ENCODE assay signal across 2 cellular contexts in genomic region chr16:74160759-74161158, GRCh38.
A peak's percentile ranks its signal among the peaks of the same experiment; 100 is the strongest.
TF ChIP-seq lines count a peak whose summit lies in the region.

No MANE protein-coding gene starts in this region.

TF ChIP-seq in HepG2, 621 proteins besides CTCF, POLR2A, EP300 and RAD21 (continued from another document):
- TF ChIP-seq GMEB2 (CRISPR knock-in tag; IDR thresholded peaks at IDR 0.05; ENCODE audit: low read depth) (no peak), GPN1 (CRISPR knock-in tag; IDR thresholded peaks at IDR 0.05; ENCODE audit: borderline replicate concordance) (no peak)

TF ChIP-seq in K562, 482 proteins besides CTCF, POLR2A, EP300 and RAD21 (continued from another document):
- TF ChIP-seq CREB5 (CRISPR knock-in tag; IDR thresholded peaks at IDR 0.05) = no peak
- no peak for TF ChIP-seq SMARCC2 (IDR thresholded peaks at IDR 0.05; ENCODE audit: low read depth)
- no peak for TF ChIP-seq DLX4 (CRISPR knock-in tag; IDR thresholded peaks at IDR 0.05)
- peak in 1 of 2 experiments; percentile 64; a peak in 1 of 3 replicates for TF ChIP-seq CBX3 (IDR thresholded peaks at IDR 0.05; ENCODE audit: borderline replicate concordance in 1 of 2, low read length in 2 of 2)
